22 cellular contexts compared by ENCODE assay signal in the genomic region with DNA sequence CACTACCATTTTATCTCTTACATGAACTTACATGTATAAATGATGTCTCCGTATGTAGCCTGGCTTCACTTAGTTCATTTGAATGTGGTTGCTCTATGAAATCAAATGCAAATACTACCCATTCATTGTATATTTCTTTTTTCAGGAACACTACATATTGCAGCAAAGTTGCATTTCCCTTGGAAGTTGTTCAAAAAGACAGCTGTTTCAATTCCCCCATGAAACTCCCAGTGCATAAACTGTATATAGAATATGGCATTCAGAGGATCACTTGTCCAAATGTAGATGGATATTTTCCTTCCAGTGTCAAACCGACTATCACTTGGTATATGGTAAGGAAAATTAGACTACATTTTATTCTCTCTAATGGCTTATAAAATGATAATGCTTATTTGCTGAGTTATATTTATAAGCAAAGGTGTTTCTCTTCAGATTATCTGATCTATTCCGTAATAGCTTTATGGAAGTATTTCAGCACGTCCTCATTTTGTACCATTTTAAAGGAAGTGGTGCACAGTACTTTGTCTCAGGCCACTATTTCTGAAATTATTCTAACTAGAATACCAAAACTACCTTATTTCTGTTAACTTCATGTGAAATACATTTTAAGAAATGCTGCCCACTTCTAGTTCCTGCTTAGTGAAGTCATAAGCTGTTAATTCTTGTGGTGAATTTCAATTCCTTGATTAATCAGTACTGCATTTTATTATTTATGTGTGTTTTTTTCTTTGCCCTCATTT.
"Had no signal": no experiment of that assay in that cellular context is flagged by ENCODE, and none has a peak within 500 bp of the region (broad histone marks: within the 10 kb centered on the region; RNA-seq: fewer than 3 reads in every experiment).

No MANE protein-coding gene starts in this region.

- H3K27ac Mint-ChIP-seq: naive thymus-derived CD4-positive, alpha-beta T cell; stimulated activated memory B cell treated with anti-CD40 and anti-IgM and Interleukin-4, amounts not matched to agents 10 μg/mL and 1 μg/mL and 100 μg/mL, for 72 hours; stimulated activated naive CD8-positive, alpha-beta T cell treated with anti-CD3 and anti-CD28 coated beads, Interleukin-15, amount 100 ng/mL, for 72 hours had no signal

- H3K36me3 ChIP-seq: gastrocnemius medialis had no signal

- H3K4me1 ChIP-seq: gastrocnemius medialis, testis, tibial nerve, upper lobe of right lung had no signal

- H3K27ac ChIP-seq: coronary artery, dorsolateral prefrontal cortex, gastrocnemius medialis, heart right ventricle, testis, tibial nerve, upper lobe of right lung had no signal

- H3K9me3 ChIP-seq: gastrocnemius medialis, heart right ventricle, spleen, testis, tibial nerve, upper lobe of right lung had no signal

- ATAC-seq: gastrocnemius medialis; heart right ventricle; left lobe of liver; naive thymus-derived CD4-positive, alpha-beta T cell; sciatic nerve; stimulated activated memory B cell treated with anti-CD40 and anti-IgM and Interleukin-4, amounts not matched to agents 10 μg/mL and 1 μg/mL and 100 μg/mL, for 72 hours; stimulated activated naive CD8-positive, alpha-beta T cell treated with anti-CD3 and anti-CD28 coated beads, Interleukin-15, amount 100 ng/mL, for 72 hours; upper lobe of right lung had no signal

- H3K27me3 ChIP-seq: dorsolateral prefrontal cortex, gastrocnemius medialis, heart right ventricle, spleen, testis, tibial nerve, upper lobe of right lung had no signal

- H3K4me3 ChIP-seq: coronary artery, dorsolateral prefrontal cortex, gastrocnemius medialis, heart right ventricle, spleen, testis, tibial nerve, upper lobe of right lung had no signal

- H3K4me1 Mint-ChIP-seq: nephron progenitor cell; stimulated activated naive CD8-positive, alpha-beta T cell treated with anti-CD3 and anti-CD28 coated beads, Interleukin-15, amount 100 ng/mL, for 72 hours had no signal

- DNase-seq: dorsolateral prefrontal cortex; effector CD8-positive, alpha-beta T cell; gastrocnemius medialis; heart right ventricle; hypothalamus; kidney glomerular epithelial cell; mammary epithelial cell; naive thymus-derived CD4-positive, alpha-beta T cell; nephron progenitor cell; posterior cingulate gyrus; spleen; stimulated activated CD4-positive, alpha-beta T cell treated with anti-CD3 and anti-CD28 coated beads, Interleukin-15, amount 100 ng/mL, for 24 hours; stimulated activated CD4-positive, alpha-beta T cell treated with anti-CD3 and anti-CD28 coated beads, Interleukin-1b, Interleukin-23, amount 100 ng/mL, for 48 hours; stimulated activated CD4-positive, alpha-beta T cell treated with anti-CD3 and anti-CD28 coated beads, Interleukin-4, amount 100 ng/mL, for 24 hours; stimulated activated naive CD8-positive, alpha-beta T cell treated with anti-CD3 and anti-CD28 coated beads, Interleukin-15, amount 100 ng/mL, for 72 hours; testis; upper lobe of right lung had no signal

- H3K27me3 Mint-ChIP-seq: naive thymus-derived CD4-positive, alpha-beta T cell; stimulated activated memory B cell treated with anti-CD40 and anti-IgM and Interleukin-4, amounts not matched to agents 10 μg/mL and 1 μg/mL and 100 μg/mL, for 72 hours; stimulated activated naive CD8-positive, alpha-beta T cell treated with anti-CD3 and anti-CD28 coated beads, Interleukin-15, amount 100 ng/mL, for 72 hours had no signal

- H3K4me3 Mint-ChIP-seq: naive thymus-derived CD4-positive, alpha-beta T cell; nephron progenitor cell; stimulated activated memory B cell treated with anti-CD40 and anti-IgM and Interleukin-4, amounts not matched to agents 10 μg/mL and 1 μg/mL and 100 μg/mL, for 72 hours; stimulated activated naive CD8-positive, alpha-beta T cell treated with anti-CD3 and anti-CD28 coated beads, Interleukin-15, amount 100 ng/mL, for 72 hours had no signal
